Comparison of ENCODE assay signal across 8 cellular contexts in the genomic region with DNA sequence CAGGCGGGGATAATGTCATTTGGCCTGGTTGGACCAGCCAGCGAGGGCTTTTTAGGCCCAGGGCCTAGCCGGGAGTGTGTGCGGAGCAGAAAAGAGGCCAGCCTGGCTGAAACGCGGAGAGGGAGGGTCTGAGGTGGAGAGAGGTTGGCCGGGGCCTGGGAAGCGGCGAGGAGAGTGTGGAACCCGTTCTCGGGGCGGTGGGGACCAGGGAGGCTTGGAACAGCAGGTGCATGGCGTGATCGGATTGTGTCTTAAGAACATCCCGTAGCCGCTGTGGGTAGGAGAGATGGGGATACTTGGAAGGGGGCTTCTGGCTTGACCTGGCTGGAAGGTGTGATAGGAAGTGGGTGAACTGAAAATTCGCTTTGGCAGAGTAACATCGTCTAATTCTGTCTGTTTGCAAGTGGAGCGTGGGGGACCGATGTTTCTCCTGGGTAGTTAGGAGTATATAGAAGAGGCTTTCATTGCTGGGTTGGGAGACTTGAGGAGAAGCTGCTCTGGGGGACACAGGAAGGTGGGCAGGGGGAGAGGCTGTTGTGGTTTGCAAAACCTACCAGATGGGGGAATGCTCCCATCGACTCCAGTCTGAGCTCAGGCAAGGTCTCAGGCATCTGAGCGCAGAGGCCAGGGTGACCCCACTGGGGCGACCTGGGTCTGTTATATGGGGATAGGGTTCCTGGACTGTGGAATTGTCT. TPM values are rescaled to one million over a fixed set of nuclear protein-coding genes. Genes with fewer than 3 reads are reported as not detected.
DNase-seq lines count a peak whose midpoint lies in the region; ATAC-seq and TF ChIP-seq lines count a peak whose summit lies in the region.

No MANE protein-coding gene starts in this region.

- H3K4me3 ChIP-seq in choroid plexus epithelial cell (ENCODE audit: low read depth, low read length): peak overlapping the region; percentile 59

- ATAC-seq in naive B cell (ENCODE audit: low read depth in 2 of 2) (no peak), HG03571 (IDR thresholded peaks at IDR 0.05; ENCODE audit: unreplicated experiment) (no peak), HG02938 (IDR thresholded peaks at IDR 0.05; ENCODE audit: unreplicated experiment) (no peak)

- H3K27ac Mint-ChIP-seq in IgD-negative memory B cell (peak overlapping the region; percentile 82 to 97 (median 96)), naive B cell (peak overlapping the region; percentile 98 to 100 (median 99))

- no peaks in the 10 kb centered on the region for H3K27me3 Mint-ChIP-seq in IgD-negative memory B cell
- no peaks in the 10 kb centered on the region for H3K27me3 Mint-ChIP-seq in naive B cell

- TF ChIP-seq CTCF in choroid plexus epithelial cell (conservative IDR thresholded peaks at IDR 0.05; ENCODE audit: low read depth, low read length): no peak

- H3K4me1 Mint-ChIP-seq in IgD-negative memory B cell: peaks cover 20 to 32% (median 28%) of the 10 kb centered on the region in 3 donors
- peaks cover 41 to 68% (median 58%) of the 10 kb centered on the region in 3 donors for H3K4me1 Mint-ChIP-seq in naive B cell

- in situ Hi-C loops in G401 (cut with HindIII; ENCODE audit: low sequenced_read_pairs): no loop called here

- H3K4me3 Mint-ChIP-seq in IgD-negative memory B cell (peak overlapping the region; percentile 88 to 96 (median 96)), naive B cell (peak overlapping the region; percentile 89 to 99 (median 97))

- H3K9me3 Mint-ChIP-seq in IgD-negative memory B cell (no peaks in the 10 kb centered on the region), naive B cell (no peaks in the 10 kb centered on the region)

- H3K36me3 Mint-ChIP-seq in IgD-negative memory B cell (peaks cover 4% of the 10 kb centered on the region), naive B cell (peaks cover 0 to 18% of the 10 kb centered on the region in 2 donors)

- DNase-seq in G401 (ENCODE audit: low spot score) (peak; percentile 62), choroid plexus epithelial cell (ENCODE audit: low read depth) (peak; percentile 4), naive B cell (peak; percentile 4), pons (ENCODE audit: low spot score) (no peak)
- no peak for DNase-seq in stimulated activated naive CD4-positive, alpha-beta T cell treated with Interleukin-2 at 50 U/mL for 16 hours (lab: John Stamatoyannopoulos, UW)

RNA-seq across cellular contexts. Expression of a gene that starts 0.9 kb away (rescaled TPM):
- total RNA-seq in G401 (2014; rRNA removed; shearing (Covaris generic)): 81.1 and 102 TPM in 2 replicates
- polyA plus RNA-seq in IgD-negative memory B cell (38.0 TPM), naive B cell (ENCODE audit: low read depth in 6 of 6) (10 to 100 TPM; 36.3 to 53.3 (median 43.7) TPM)

Comparison
In these comparisons a context has a peak if more than half of its experiments do, and no peak if none do; other contexts are left out.
1. DNase-seq: peak in G401 (single experiment), choroid plexus epithelial cell (single experiment) and naive B cell (single experiment); none in stimulated activated naive CD4-positive, alpha-beta T cell treated with Interleukin-2 at 50 U/mL for 16 hours (single experiment) and pons (single experiment).